ENCODE assay signal across 11 cellular contexts in the genomic region with DNA sequence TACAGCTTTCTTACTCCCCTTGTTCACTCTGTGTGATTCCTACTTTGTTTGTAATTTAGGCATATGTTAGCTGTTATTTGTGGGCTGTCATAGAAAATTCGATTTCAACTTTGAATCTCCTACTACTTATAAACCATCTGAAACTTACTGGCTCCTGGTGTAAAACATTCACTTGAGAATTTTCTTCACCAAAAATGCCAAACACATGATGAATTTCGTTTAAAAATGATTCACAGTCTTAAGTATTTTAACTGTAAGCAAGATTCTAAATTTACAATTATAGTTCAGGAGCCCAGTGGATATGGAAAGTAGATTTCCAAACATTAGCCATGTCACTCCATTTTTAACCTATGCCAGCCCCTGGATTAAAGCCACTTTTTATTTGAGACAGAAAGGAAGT. TPM values are rescaled to one million over a fixed set of nuclear protein-coding genes. Genes with fewer than 3 reads are reported as not detected.
A peak's percentile ranks its signal among the peaks of the same experiment; 100 is the strongest.
DNase-seq lines count a peak whose midpoint lies in the region; ATAC-seq, FAIRE-seq and TF ChIP-seq lines count a peak whose summit lies in the region.
"Had no signal": no experiment of that assay in that cellular context is flagged by ENCODE, and none has a peak within 500 bp of the region (broad histone marks: within the 10 kb centered on the region; RNA-seq: fewer than 3 reads in every experiment).

No MANE protein-coding gene starts in this region.

- peak overlapping the region; percentile 84 for H3K4me3 ChIP-seq in adipocyte (ENCODE audit: low read length)
- H3K4me3 ChIP-seq in keratinocyte (ENCODE audit: control insufficient read depth in 2 of 3, extremely low read depth in 1 of 3, insufficient read depth in 2 of 3, low read depth in 1 of 3, low read length in 3 of 3), result no peak overlapping the region
- peak overlapping the region; percentile 50 for H3K4me3 ChIP-seq in suprapubic skin

- TF ChIP-seq CTCF in keratinocyte (optimal IDR thresholded peaks at IDR 0.05 in 1 of 3, IDR thresholded peaks at IDR 0.05 in 1 of 3, conservative IDR thresholded peaks at IDR 0.05 in 1 of 3; ENCODE audit: extremely low read depth in 1 of 3, insufficient read depth in 2 of 3, low read length in 3 of 3), result no peak
- TF ChIP-seq CTCF in suprapubic skin (IDR thresholded peaks at IDR 0.05), result no peak

- H3K79me2 ChIP-seq in keratinocyte (ENCODE audit: control insufficient read depth, insufficient read depth, low read length), result no peaks in the 10 kb centered on the region

- H4K20me1 ChIP-seq in keratinocyte (ENCODE audit: control insufficient read depth, extremely low read depth, insufficient read depth, low read length), result no peaks in the 10 kb centered on the region

- H3K9ac ChIP-seq in adipocyte (ENCODE audit: low read length) (peak overlapping the region; percentile 96), keratinocyte (ENCODE audit: control insufficient read depth, extremely low read depth, insufficient read depth, low read length) (no peak overlapping the region)

- H3K4me2 ChIP-seq in keratinocyte (ENCODE audit: control insufficient read depth, extremely low read depth, insufficient read depth, low read depth, low read length), result no peak overlapping the region

- H3K27me3 ChIP-seq in adipocyte (replicated peaks; ENCODE audit: control insufficient read depth, insufficient read depth, low read length) (no peaks in the 10 kb centered on the region), keratinocyte (ENCODE audit: control insufficient read depth, extremely low read depth, insufficient read depth, low read length) (no peaks in the 10 kb centered on the region), suprapubic skin (peaks cover 11% of the 10 kb centered on the region)
- H3K27me3 ChIP-seq: foreskin keratinocyte had no signal

- H3K4me1 ChIP-seq in adipocyte (ENCODE audit: control insufficient read depth, insufficient read depth, low read length) (peaks cover 45% of the 10 kb centered on the region), keratinocyte (ENCODE audit: control insufficient read depth, extremely low read depth, insufficient read depth, low read length) (peaks cover 15% of the 10 kb centered on the region), suprapubic skin (peaks cover 17% of the 10 kb centered on the region)

- H3K27ac ChIP-seq in keratinocyte (ENCODE audit: control insufficient read depth, insufficient read depth, low read length), result no peak overlapping the region
- peak overlapping the region; percentile 11 for H3K27ac ChIP-seq in suprapubic skin
- H3K27ac ChIP-seq: foreskin keratinocyte had no signal

- no peaks in the 10 kb centered on the region for H3K9me1 ChIP-seq in keratinocyte (ENCODE audit: control insufficient read depth, extremely low read depth, insufficient read depth, low read length)

- DNase-seq in GM04503 (ENCODE audit: low read depth) (peak; percentile 45), adipocyte (ENCODE audit: low read depth) (peak; percentile 78), keratinocyte (ENCODE audit: low read depth, low spot score) (no peak), suprapubic skin (ENCODE audit: low spot score in 2 of 2) (no peak), T-helper 1 cell (no peak), GM12892 (ENCODE audit: insufficient read length) (no peak), NCI-H748 (lab: John Stamatoyannopoulos, UW; ENCODE audit: unreplicated experiment) (no peak), sciatic nerve (ENCODE audit: low spot score) (no peak)
- DNase-seq: DMS79, NCI-H446 treated with DMSO at 0.1 percent for 48 hours had no signal

- no peak for FAIRE-seq in keratinocyte (lab: Jason Lieb, UNC)
- FAIRE-seq in GM12892 (lab: Jason Lieb, UNC), result no peak

- TF ChIP-seq EP300 in suprapubic skin (IDR thresholded peaks at IDR 0.05), result no peak

- ATAC-seq in sciatic nerve, result no peak
- ATAC-seq: foreskin keratinocyte had no signal

- intact Hi-C loops in sciatic nerve (cut with DNase I), result no loop called here

- WGBS in suprapubic skin, result 47% methylated on average over 2 of the region's 2 CpGs

- H3K9me3 ChIP-seq in adipocyte (ENCODE audit: control insufficient read depth, low read length), result no peaks in the 10 kb centered on the region
- H3K9me3 ChIP-seq in keratinocyte (ENCODE audit: control insufficient read depth, low read depth, low read length), result no peaks in the 10 kb centered on the region
- H3K9me3 ChIP-seq in suprapubic skin, result no peaks in the 10 kb centered on the region

- dilution Hi-C loops in keratinocyte (cut with MboI; ENCODE audit: extremely low pct_ligation_motif_present, low sequenced_read_pairs), result no loop called here

- TF ChIP-seq POLR2A in suprapubic skin (IDR thresholded peaks at IDR 0.05) (no peak), GM12892 (IDR thresholded peaks at IDR 0.05; ENCODE audit: low read depth, low read length) (no peak)

- H2AFZ ChIP-seq in keratinocyte (ENCODE audit: control insufficient read depth, low read length), result peak overlapping the region; percentile 13

- H3K36me3 ChIP-seq in adipocyte (ENCODE audit: control insufficient read depth, insufficient read depth, low read length, severe bottlenecking) (no peaks in the 10 kb centered on the region), keratinocyte (ENCODE audit: control insufficient read depth in 2 of 2, extremely low read depth in 1 of 2, insufficient read depth in 2 of 2, low read length in 2 of 2) (no peaks in the 10 kb centered on the region), suprapubic skin (no peaks in the 10 kb centered on the region)

RNA-seq across cellular contexts. Expression of a gene that starts 3.1 kb away (rescaled TPM):
- 0.62 to 1.1 TPM (median 0.72 TPM) in 3 replicates for polyA plus RNA-seq in keratinocyte
- polyA plus RNA-seq in keratinocyte (2011; ENCODE audit: low read depth), result not detected
- polyA plus RNA-seq in keratinocyte (2011; cell fraction: cytosol; rRNA removed), result 0.88 and 1.5 TPM in 2 replicates
- polyA plus RNA-seq in keratinocyte (2011; cell fraction: nucleus; rRNA removed), result 0.99 and 1.1 TPM in 2 replicates
- polyA plus RNA-seq in keratinocyte (2012; ENCODE audit: low replicate concordance), result 0.11 and 0.78 TPM in 2 replicates
- polyA minus RNA-seq in keratinocyte, result 0.52 to 2.4 TPM (median 1.6 TPM) in 3 replicates
- 0.96 TPM for polyA minus RNA-seq in keratinocyte (2011; cell fraction: cytosol; rRNA and poly(A)+ RNA removed)
- 0.74 and 6.1 TPM in 2 replicates for polyA minus RNA-seq in keratinocyte (2011; cell fraction: nucleus; rRNA and poly(A)+ RNA removed)
- total RNA-seq in suprapubic skin, result 1 to 10 TPM; 1.3 to 5.6 (median 3.6) TPM
- 0.53 TPM for polyA plus RNA-seq in GM12892 (2012; ENCODE audit: missing spikeins)
- 41.9 TPM for total RNA-seq in sciatic nerve

RNA-seq across cellular contexts. Expression of a gene that starts 41.0 kb away (rescaled TPM):
- 4.4 to 9.0 TPM (median 7.4 TPM) in 3 replicates for polyA plus RNA-seq in keratinocyte
- polyA plus RNA-seq in keratinocyte (2011; ENCODE audit: low read depth), result 5.8 TPM
- polyA plus RNA-seq in keratinocyte (2011; cell fraction: cytosol; rRNA removed), result 2.7 and 6.5 TPM in 2 replicates
- polyA plus RNA-seq in keratinocyte (2011; cell fraction: nucleus; rRNA removed), result 7.1 and 9.9 TPM in 2 replicates
- 4.5 and 6.9 TPM in 2 replicates for polyA plus RNA-seq in keratinocyte (2012; ENCODE audit: low replicate concordance)
- 2.0 to 5.8 TPM (median 3.7 TPM) in 3 replicates for polyA minus RNA-seq in keratinocyte
- 2.5 TPM for polyA minus RNA-seq in keratinocyte (2011; cell fraction: cytosol; rRNA and poly(A)+ RNA removed)
- 3.3 and 7.2 TPM in 2 replicates for polyA minus RNA-seq in keratinocyte (2011; cell fraction: nucleus; rRNA and poly(A)+ RNA removed)
- total RNA-seq in suprapubic skin, result 10 to 100 TPM; 12.6 to 17.8 (median 16.2) TPM
- polyA plus RNA-seq in GM12892 (2012; ENCODE audit: missing spikeins), result 18.9 TPM
- 15.1 TPM for total RNA-seq in sciatic nerve

Comparison
In these comparisons a context has a peak if more than half of its experiments do, and no peak if none do; other contexts are left out.
1. DNase-seq: peak in GM04503 (single experiment) and adipocyte (single experiment); none in keratinocyte (single experiment), suprapubic skin (0 of 2), T-helper 1 cell (0 of 5), GM12892 (single experiment), NCI-H748 (single experiment) and sciatic nerve (single experiment).
2. H3K4me3 ChIP-seq: peak in adipocyte (single experiment) and suprapubic skin (single experiment); none in keratinocyte (0 of 3).